Comparison of ENCODE assay signal across 2 cellular contexts in the genomic region with DNA sequence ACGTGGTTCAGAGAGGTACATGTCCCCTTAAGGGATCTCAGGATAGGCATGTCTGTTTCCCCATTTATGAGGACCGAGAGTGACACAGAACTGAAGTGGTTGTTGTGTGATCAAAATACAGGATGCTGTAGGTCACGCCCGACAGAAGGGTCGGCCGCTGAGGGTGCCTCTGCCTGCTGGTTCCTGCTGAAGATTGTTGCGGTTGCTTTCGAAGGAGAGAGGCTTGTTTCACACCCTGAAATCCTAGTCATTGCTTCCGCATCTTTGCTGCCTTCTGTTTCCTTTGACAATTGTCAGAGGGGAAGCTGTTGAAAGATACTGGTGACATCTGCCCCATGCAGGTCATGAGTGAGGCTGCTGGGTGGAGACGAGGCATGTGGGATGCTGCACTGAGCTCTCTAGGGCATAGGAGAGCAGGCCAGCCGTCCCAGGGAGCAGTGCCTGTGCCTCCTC.
TF ChIP-seq lines count a peak whose summit lies in the region.

No MANE protein-coding gene starts in this region.

TF ChIP-seq in GM12878, 131 proteins besides CTCF, POLR2A, EP300 and RAD21:
- peak; percentile 91 for TF ChIP-seq RUNX3 (IDR thresholded peaks at IDR 0.05; ENCODE audit: low read length)
- TF ChIP-seq, protein P1, sequence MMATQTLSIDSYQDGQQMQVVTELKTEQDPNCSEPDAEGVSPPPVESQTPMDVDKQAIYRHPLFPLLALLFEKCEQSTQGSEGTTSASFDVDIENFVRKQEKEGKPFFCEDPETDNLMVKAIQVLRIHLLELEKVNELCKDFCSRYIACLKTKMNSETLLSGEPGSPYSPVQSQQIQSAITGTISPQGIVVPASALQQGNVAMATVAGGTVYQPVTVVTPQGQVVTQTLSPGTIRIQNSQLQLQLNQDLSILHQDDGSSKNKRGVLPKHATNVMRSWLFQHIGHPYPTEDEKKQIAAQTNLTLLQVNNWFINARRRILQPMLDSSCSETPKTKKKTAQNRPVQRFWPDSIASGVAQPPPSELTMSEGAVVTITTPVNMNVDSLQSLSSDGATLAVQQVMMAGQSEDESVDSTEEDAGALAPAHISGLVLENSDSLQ (IDR thresholded peaks at IDR 0.05) = peak; percentile 54
- peak; percentile 91 for TF ChIP-seq PAX5 (IDR thresholded peaks at IDR 0.05; ENCODE audit: borderline replicate concordance, low read depth, low read length)
- TF ChIP-seq HDAC2 (IDR thresholded peaks at IDR 0.05) = no peak
- peak; percentile 76 for TF ChIP-seq EED (IDR thresholded peaks at IDR 0.05; ENCODE audit: low read depth)
- 0 out of 2 replicates have a peak, but pooled peaks have one; percentile 59 for TF ChIP-seq CBFB (IDR thresholded peaks at IDR 0.05; ENCODE audit: low read depth)
- peak; percentile 31 to 44; a peak in 1 of 4 replicates for TF ChIP-seq BHLHE40 (IDR thresholded peaks at IDR 0.05; ENCODE audit: borderline replicate concordance in 1 of 2, low read depth in 2 of 2, low read length in 1 of 2)
- TF ChIP-seq NR2C2 (IDR thresholded peaks at IDR 0.05; ENCODE audit: borderline replicate concordance, control insufficient read depth, insufficient read length, low read depth) = no peak
- 0 out of 2 replicates have a peak, but pooled peaks have one; percentile 55 for TF ChIP-seq TCF3 (IDR thresholded peaks at IDR 0.05; ENCODE audit: borderline replicate concordance, insufficient read depth, low read depth, low read length)
- TF ChIP-seq, protein P2, sequence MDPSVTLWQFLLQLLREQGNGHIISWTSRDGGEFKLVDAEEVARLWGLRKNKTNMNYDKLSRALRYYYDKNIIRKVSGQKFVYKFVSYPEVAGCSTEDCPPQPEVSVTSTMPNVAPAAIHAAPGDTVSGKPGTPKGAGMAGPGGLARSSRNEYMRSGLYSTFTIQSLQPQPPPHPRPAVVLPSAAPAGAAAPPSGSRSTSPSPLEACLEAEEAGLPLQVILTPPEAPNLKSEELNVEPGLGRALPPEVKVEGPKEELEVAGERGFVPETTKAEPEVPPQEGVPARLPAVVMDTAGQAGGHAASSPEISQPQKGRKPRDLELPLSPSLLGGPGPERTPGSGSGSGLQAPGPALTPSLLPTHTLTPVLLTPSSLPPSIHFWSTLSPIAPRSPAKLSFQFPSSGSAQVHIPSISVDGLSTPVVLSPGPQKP (IDR thresholded peaks at IDR 0.05; ENCODE audit: low read depth, low read length) = no peak
- TF ChIP-seq SRF (IDR thresholded peaks at IDR 0.05; ENCODE audit: low read depth in 2 of 2, low read length in 2 of 2) = no peak
- no peak for TF ChIP-seq BACH1 (IDR thresholded peaks at IDR 0.05; ENCODE audit: borderline replicate concordance)
- peak in 1 of 2 experiments; percentile 89; a peak in 2 of 4 replicates for TF ChIP-seq ETV6 (conservative IDR thresholded peaks at IDR 0.05 in 1 of 2, IDR thresholded peaks at IDR 0.05 in 1 of 2; ENCODE audit: borderline replicate concordance in 1 of 2, low read depth in 1 of 2)
- peak; percentile 50; the same call in 1 of the 2 replicates for TF ChIP-seq IKZF1 (conservative IDR thresholded peaks at IDR 0.05)
- peak; percentile 56; the same call in 1 of the 2 replicates for TF ChIP-seq NR2F1 (conservative IDR thresholded peaks at IDR 0.05)
- peak; percentile 32; the same call in 1 of the 2 replicates for TF ChIP-seq SIN3A (IDR thresholded peaks at IDR 0.05; ENCODE audit: low read depth, low read length)
- peak; percentile 45 to 54; a peak in 2 of 4 replicates for TF ChIP-seq IKZF2 (IDR thresholded peaks at IDR 0.05)
- TF ChIP-seq SIX5 (IDR thresholded peaks at IDR 0.05; ENCODE audit: low read depth, low read length, severe bottlenecking) = no peak

TF ChIP-seq in SK-N-SH, 30 proteins besides CTCF, POLR2A, EP300 and RAD21:
- TF ChIP-seq NFIC (IDR thresholded peaks at IDR 0.05; ENCODE audit: borderline replicate concordance) = no peak
- TF ChIP-seq, protein P3, sequence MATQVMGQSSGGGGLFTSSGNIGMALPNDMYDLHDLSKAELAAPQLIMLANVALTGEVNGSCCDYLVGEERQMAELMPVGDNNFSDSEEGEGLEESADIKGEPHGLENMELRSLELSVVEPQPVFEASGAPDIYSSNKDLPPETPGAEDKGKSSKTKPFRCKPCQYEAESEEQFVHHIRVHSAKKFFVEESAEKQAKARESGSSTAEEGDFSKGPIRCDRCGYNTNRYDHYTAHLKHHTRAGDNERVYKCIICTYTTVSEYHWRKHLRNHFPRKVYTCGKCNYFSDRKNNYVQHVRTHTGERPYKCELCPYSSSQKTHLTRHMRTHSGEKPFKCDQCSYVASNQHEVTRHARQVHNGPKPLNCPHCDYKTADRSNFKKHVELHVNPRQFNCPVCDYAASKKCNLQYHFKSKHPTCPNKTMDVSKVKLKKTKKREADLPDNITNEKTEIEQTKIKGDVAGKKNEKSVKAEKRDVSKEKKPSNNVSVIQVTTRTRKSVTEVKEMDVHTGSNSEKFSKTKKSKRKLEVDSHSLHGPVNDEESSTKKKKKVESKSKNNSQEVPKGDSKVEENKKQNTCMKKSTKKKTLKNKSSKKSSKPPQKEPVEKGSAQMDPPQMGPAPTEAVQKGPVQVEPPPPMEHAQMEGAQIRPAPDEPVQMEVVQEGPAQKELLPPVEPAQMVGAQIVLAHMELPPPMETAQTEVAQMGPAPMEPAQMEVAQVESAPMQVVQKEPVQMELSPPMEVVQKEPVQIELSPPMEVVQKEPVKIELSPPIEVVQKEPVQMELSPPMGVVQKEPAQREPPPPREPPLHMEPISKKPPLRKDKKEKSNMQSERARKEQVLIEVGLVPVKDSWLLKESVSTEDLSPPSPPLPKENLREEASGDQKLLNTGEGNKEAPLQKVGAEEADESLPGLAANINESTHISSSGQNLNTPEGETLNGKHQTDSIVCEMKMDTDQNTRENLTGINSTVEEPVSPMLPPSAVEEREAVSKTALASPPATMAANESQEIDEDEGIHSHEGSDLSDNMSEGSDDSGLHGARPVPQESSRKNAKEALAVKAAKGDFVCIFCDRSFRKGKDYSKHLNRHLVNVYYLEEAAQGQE (IDR thresholded peaks at IDR 0.05; ENCODE audit: low read depth, low read length) = no peak
- TF ChIP-seq EZH2phosphoT487 (IDR thresholded peaks at IDR 0.05; ENCODE audit: borderline replicate concordance, low read depth) = no peak
- TF ChIP-seq FOXM1 (IDR thresholded peaks at IDR 0.05; ENCODE audit: low read depth) = no peak
- no peak for TF ChIP-seq YY1 (IDR thresholded peaks at IDR 0.05; ENCODE audit: low read depth)
- no peak for TF ChIP-seq JUND (IDR thresholded peaks at IDR 0.05)
